21 cellular contexts compared by ENCODE assay signal in genomic region chr5:2621631-2622030, GRCh38.
"Had no signal": no experiment of that assay in that cellular context is flagged by ENCODE, and none has a peak within 500 bp of the region (broad histone marks: within the 10 kb centered on the region; RNA-seq: fewer than 3 reads in every experiment).

No MANE protein-coding gene starts in this region.

- H3K9me3 ChIP-seq: colonic mucosa, esophagus squamous epithelium, gastrocnemius medialis, gastroesophageal sphincter, heart left ventricle, heart right ventricle had no signal

- ATAC-seq: effector memory CD8-positive, alpha-beta T cell; foreskin keratinocyte; gastrocnemius medialis; gastroesophageal sphincter; heart left ventricle; heart right ventricle had no signal

- H3K27ac ChIP-seq: colonic mucosa, coronary artery, dorsolateral prefrontal cortex, epithelial cell of prostate, esophagus squamous epithelium, foreskin keratinocyte, gastrocnemius medialis, gastroesophageal sphincter, heart left ventricle, heart right ventricle, hepatocyte had no signal

- H3K27me3 Mint-ChIP-seq: effector memory CD8-positive, alpha-beta T cell had no signal

- H3K4me3 ChIP-seq: colonic mucosa, coronary artery, dorsolateral prefrontal cortex, esophagus squamous epithelium, gastrocnemius medialis, gastroesophageal sphincter, heart left ventricle, heart right ventricle, hepatocyte had no signal

- H3K36me3 ChIP-seq: colonic mucosa, esophagus squamous epithelium, gastrocnemius medialis, gastroesophageal sphincter, heart left ventricle, heart right ventricle had no signal

- H3K4me1 ChIP-seq: colonic mucosa, esophagus squamous epithelium, foreskin keratinocyte, gastrocnemius medialis, gastroesophageal sphincter, heart left ventricle, heart right ventricle had no signal

- H2AFZ ChIP-seq: hepatocyte had no signal

- H3K27ac Mint-ChIP-seq: dendritic cell treated with granulocyte-macrophage colony-stimulating factor and Interleukin-4, amounts not matched to agents 40 ng/mL and 50 ng/mL, for 4 days; effector memory CD8-positive, alpha-beta T cell had no signal

- H3K79me2 ChIP-seq: hepatocyte had no signal

- H3K4me2 ChIP-seq: hepatocyte had no signal

- H3K4me3 Mint-ChIP-seq: dendritic cell treated with granulocyte-macrophage colony-stimulating factor and Interleukin-4, amounts not matched to agents 40 ng/mL and 50 ng/mL, for 4 days; effector memory CD8-positive, alpha-beta T cell had no signal

- H3K9me3 Mint-ChIP-seq: dendritic cell treated with granulocyte-macrophage colony-stimulating factor and Interleukin-4, amounts not matched to agents 40 ng/mL and 50 ng/mL, for 4 days had no signal

- DNase-seq: colonic mucosa; cortex of kidney; dermis blood vessel endothelial cell; dorsolateral prefrontal cortex; effector CD4-positive, alpha-beta T cell; effector CD8-positive, alpha-beta T cell; effector memory CD4-positive, alpha-beta T cell; effector memory CD8-positive, alpha-beta T cell; erythroblast; esophagus squamous epithelium; foreskin fibroblast; foreskin keratinocyte; foreskin melanocyte; gastrocnemius medialis; heart left ventricle; heart right ventricle had no signal

- H3K27me3 ChIP-seq: colonic mucosa, gastrocnemius medialis, hepatocyte had no signal
